ENCODE assay signal across 1 cellular context in genomic region chr5:132389051-132389331, GRCh38.
TF ChIP-seq lines count a peak whose summit lies in the region.

No MANE protein-coding gene starts in this region.

TF ChIP-seq in WTC11, 78 proteins besides CTCF, POLR2A, EP300 and RAD21 (continued from another document):
- TF ChIP-seq PRDM15 (CRISPR knock-in tag; IDR thresholded peaks at IDR 0.05) (no peak), ZNF423 (CRISPR knock-in tag; IDR thresholded peaks at IDR 0.05) (no peak), ZNF425 (CRISPR knock-in tag; conservative IDR thresholded peaks at IDR 0.05) (no peak), E2F1 (CRISPR knock-in tag; IDR thresholded peaks at IDR 0.05) (no peak), ZNF317 (CRISPR knock-in tag; IDR thresholded peaks at IDR 0.05; ENCODE audit: borderline replicate concordance, low read depth) (no peak), E2F4 (CRISPR knock-in tag; IDR thresholded peaks at IDR 0.05; ENCODE audit: borderline replicate concordance, low read depth) (no peak), CREB1 (CRISPR knock-in tag; IDR thresholded peaks at IDR 0.05) (no peak), USF1 (CRISPR knock-in tag; IDR thresholded peaks at IDR 0.05) (no peak), ATF3 (CRISPR knock-in tag; conservative IDR thresholded peaks at IDR 0.05) (no peak), MYBL2 (CRISPR knock-in tag; IDR thresholded peaks at IDR 0.05) (no peak), NR3C1 (CRISPR knock-in tag; conservative IDR thresholded peaks at IDR 0.05; ENCODE audit: low read depth) (no peak), JAZF1 (CRISPR knock-in tag; IDR thresholded peaks at IDR 0.05) (no peak)
